ENCODE assay signal across 1 cellular context in the genomic region with DNA sequence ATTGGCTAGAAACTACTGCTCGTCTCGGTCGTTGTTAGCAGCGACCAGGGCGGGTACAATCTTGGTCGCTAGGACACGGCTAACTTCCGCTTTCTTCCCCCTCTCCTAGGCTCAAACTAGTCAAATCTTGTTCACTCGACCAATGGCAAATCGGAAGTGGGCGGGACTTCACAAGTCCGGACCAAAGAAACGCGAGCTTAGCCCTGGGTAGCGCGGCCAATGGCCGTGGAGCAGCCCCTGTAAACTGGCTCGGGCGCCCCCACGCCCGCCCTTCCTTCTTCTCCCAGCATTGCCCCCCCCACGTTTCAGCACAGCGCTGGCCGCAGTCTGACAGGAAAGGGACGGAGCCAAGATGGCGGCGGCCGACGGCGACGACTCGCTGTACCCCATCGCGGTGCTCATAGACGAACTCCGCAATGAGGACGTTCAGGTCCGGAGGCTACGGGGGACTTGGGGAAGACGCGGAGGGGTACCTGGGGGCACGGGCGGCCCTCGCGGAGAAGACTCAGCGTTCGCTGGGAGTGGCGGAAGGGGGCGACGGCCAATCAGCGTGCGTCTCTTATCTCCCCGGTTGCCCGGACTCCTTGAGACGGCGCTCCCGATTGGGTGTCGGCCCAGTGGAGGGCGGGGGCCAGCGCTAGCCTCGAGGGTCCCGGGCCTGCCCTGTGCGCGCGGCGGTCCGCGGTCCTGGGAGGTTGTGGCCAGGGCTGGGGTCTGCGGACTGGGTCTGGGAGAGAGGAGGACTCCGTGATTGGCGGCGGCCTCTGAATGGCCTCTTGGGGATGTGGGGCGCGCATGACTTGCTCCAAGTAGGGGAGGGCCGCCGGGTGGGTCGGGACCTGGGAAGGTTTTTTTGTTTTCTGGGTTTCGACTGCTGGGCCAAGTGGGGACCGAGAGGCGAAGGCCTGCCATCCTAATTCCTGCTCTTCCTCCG.
TF ChIP-seq lines count a peak whose summit lies in the region.

TSS of gene PPP2R1A (plus strand) at position 308 of the 934 bp plus-strand sequence. CDS start at position 353, 45 bp downstream.

TF ChIP-seq in K562, 482 proteins besides CTCF, POLR2A, EP300 and RAD21 (continued from another document and continues in another):
- TF ChIP-seq RERE (CRISPR knock-in tag; IDR thresholded peaks at IDR 0.05; ENCODE audit: borderline replicate concordance), result no peak
- TF ChIP-seq, protein P1, sequence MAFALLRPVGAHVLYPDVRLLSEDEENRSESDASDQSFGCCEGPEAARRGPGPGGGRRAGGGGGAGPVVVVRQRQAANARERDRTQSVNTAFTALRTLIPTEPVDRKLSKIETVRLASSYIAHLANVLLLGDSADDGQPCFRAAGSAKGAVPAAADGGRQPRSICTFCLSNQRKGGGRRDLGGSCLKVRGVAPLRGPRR (CRISPR knock-in tag; IDR thresholded peaks at IDR 0.05), result no peak
- TF ChIP-seq ETV5 (CRISPR knock-in tag; IDR thresholded peaks at IDR 0.05; ENCODE audit: low read depth), result peak; percentile 74
- TF ChIP-seq CGGBP1 (CRISPR knock-in tag; IDR thresholded peaks at IDR 0.05), result no peak
- TF ChIP-seq ZNF76 (CRISPR knock-in tag; IDR thresholded peaks at IDR 0.05; ENCODE audit: borderline replicate concordance), result no peak
- TF ChIP-seq ZBTB12 (CRISPR knock-in tag; IDR thresholded peaks at IDR 0.05), result no peak
- no peak for TF ChIP-seq ZNF586 (CRISPR knock-in tag; conservative IDR thresholded peaks at IDR 0.05)
- no peak for TF ChIP-seq DACH1 (IDR thresholded peaks at IDR 0.05; ENCODE audit: partially characterized antibody)
- no peak for TF ChIP-seq IRF1 (CRISPR knock-in tag; IDR thresholded peaks at IDR 0.05; ENCODE audit: borderline replicate concordance)
- peak in 1 of 2 experiments; percentile 95; a peak in 2 of 4 replicates for TF ChIP-seq CSDE1 (IDR thresholded peaks at IDR 0.05)
- TF ChIP-seq, protein P2, sequence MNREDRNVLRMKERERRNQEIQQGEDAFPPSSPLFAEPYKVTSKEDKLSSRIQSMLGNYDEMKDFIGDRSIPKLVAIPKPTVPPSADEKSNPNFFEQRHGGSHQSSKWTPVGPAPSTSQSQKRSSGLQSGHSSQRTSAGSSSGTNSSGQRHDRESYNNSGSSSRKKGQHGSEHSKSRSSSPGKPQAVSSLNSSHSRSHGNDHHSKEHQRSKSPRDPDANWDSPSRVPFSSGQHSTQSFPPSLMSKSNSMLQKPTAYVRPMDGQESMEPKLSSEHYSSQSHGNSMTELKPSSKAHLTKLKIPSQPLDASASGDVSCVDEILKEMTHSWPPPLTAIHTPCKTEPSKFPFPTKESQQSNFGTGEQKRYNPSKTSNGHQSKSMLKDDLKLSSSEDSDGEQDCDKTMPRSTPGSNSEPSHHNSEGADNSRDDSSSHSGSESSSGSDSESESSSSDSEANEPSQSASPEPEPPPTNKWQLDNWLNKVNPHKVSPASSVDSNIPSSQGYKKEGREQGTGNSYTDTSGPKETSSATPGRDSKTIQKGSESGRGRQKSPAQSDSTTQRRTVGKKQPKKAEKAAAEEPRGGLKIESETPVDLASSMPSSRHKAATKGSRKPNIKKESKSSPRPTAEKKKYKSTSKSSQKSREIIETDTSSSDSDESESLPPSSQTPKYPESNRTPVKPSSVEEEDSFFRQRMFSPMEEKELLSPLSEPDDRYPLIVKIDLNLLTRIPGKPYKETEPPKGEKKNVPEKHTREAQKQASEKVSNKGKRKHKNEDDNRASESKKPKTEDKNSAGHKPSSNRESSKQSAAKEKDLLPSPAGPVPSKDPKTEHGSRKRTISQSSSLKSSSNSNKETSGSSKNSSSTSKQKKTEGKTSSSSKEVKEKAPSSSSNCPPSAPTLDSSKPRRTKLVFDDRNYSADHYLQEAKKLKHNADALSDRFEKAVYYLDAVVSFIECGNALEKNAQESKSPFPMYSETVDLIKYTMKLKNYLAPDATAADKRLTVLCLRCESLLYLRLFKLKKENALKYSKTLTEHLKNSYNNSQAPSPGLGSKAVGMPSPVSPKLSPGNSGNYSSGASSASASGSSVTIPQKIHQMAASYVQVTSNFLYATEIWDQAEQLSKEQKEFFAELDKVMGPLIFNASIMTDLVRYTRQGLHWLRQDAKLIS (CRISPR knock-in tag; IDR thresholded peaks at IDR 0.05), result no peak
- no peak for TF ChIP-seq XRCC3 (IDR thresholded peaks at IDR 0.05)
- peak; percentile 74 for TF ChIP-seq PHF20 (IDR thresholded peaks at IDR 0.05; ENCODE audit: partially characterized antibody)
- TF ChIP-seq ZBTB8A (IDR thresholded peaks at IDR 0.05; ENCODE audit: partially characterized antibody), result no peak
- TF ChIP-seq FUS (optimal IDR thresholded peaks at IDR 0.05; ENCODE audit: low read depth, low read length), result no peak
- TF ChIP-seq, protein P3, sequence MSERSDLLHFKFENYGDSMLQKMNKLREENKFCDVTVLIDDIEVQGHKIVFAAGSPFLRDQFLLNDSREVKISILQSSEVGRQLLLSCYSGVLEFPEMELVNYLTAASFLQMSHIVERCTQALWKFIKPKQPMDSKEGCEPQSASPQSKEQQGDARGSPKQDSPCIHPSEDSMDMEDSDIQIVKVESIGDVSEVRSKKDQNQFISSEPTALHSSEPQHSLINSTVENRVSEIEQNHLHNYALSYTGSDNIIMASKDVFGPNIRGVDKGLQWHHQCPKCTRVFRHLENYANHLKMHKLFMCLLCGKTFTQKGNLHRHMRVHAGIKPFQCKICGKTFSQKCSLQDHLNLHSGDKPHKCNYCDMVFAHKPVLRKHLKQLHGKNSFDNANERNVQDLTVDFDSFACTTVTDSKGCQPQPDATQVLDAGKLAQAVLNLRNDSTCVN (CRISPR knock-in tag; IDR thresholded peaks at IDR 0.05), result no peak
- TF ChIP-seq GABPB2 (CRISPR knock-in tag; conservative IDR thresholded peaks at IDR 0.05), result no peak
- TF ChIP-seq RNF2 (IDR thresholded peaks at IDR 0.05), result peak; percentile 68; the same call in 1 of the 2 replicates
- no peak for TF ChIP-seq NR2C1 (IDR thresholded peaks at IDR 0.05)
- TF ChIP-seq NR2C1 (tag; IDR thresholded peaks at IDR 0.05), result no peak
- TF ChIP-seq ZNF717 (CRISPR knock-in tag; IDR thresholded peaks at IDR 0.05), result no peak
- TF ChIP-seq RBM14 (IDR thresholded peaks at IDR 0.05; ENCODE audit: borderline replicate concordance, insufficient read depth, low read depth, low read length), result no peak
- TF ChIP-seq NUFIP1 (IDR thresholded peaks at IDR 0.05; ENCODE audit: partially characterized antibody), result no peak
- no peak for TF ChIP-seq BHLHE40 (IDR thresholded peaks at IDR 0.05; ENCODE audit: low read length)
- TF ChIP-seq ZNF133 (CRISPR knock-in tag; IDR thresholded peaks at IDR 0.05), result no peak
- no peak for TF ChIP-seq ZBTB33 (CRISPR knock-in tag; IDR thresholded peaks at IDR 0.05)
- peak; percentile 11; the same call in 1 of the 2 replicates for TF ChIP-seq PHB (CRISPR knock-in tag; IDR thresholded peaks at IDR 0.05)
- no peak for TF ChIP-seq ZNF232 (CRISPR knock-in tag; IDR thresholded peaks at IDR 0.05)
- peak; percentile 85 for TF ChIP-seq BRD9 (IDR thresholded peaks at IDR 0.05; ENCODE audit: low read depth, partially characterized antibody)
- TF ChIP-seq GTF2F1 (IDR thresholded peaks at IDR 0.05; ENCODE audit: low read depth, low read length), result no peak; the same call in 1 of the 2 replicates
- 0 out of 2 replicates have a peak, but pooled peaks have one; percentile 67 for TF ChIP-seq NR2F6 (CRISPR knock-in tag; IDR thresholded peaks at IDR 0.05)
- no peak for TF ChIP-seq ARID2 (IDR thresholded peaks at IDR 0.05)
- TF ChIP-seq NFE2L1 (tag; IDR thresholded peaks at IDR 0.05; ENCODE audit: borderline replicate concordance, low read depth), result no peak
- no peak for TF ChIP-seq CUX1 (CRISPR knock-in tag; IDR thresholded peaks at IDR 0.05)
